9 cellular contexts compared by ENCODE assay signal in the genomic region with DNA sequence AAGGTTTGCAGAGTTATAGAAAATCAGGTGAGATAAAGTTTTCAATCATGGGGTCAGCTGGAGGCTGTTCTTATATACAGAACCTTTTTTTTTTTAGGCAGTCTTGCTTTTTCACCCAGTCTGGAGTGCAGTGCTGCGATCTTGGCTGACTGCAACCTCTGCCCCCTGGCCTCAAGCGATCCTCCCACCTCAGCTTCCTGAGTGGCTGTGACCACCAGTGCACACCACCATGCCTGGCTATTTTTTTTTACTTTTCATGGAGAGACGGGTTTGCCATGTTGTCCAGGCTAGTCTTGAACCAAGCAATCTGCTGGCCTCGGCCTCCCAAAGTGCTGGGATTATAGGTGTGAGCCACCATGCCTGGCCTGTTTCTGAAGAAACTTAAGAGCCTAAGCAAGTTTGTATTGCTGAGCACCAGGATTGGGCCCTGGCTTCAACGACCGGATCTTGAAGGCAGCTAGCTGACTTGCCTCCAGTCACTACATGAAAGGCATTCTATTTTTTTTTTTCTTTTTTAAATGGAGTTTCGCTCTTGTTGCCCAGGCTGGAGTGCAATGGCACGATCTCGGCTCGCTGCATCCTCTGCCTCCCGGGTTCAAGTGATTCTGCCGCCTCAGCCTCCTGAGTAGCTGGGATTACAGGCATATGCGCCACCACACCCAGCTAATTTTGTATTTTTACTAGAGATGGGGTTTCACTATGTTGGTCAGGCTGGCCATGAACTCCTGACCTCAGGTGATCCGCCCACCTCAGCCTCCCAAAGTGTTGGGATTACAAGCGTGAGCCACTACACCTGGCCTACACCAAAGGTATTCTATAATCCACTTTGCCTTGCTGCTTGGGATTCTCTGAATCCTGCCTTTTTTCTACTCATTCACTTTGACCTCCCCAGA. TPM values are rescaled to one million over a fixed set of nuclear protein-coding genes. Genes with fewer than 3 reads are reported as not detected.
DNase-seq lines count a peak whose midpoint lies in the region; ATAC-seq and TF ChIP-seq lines count a peak whose summit lies in the region.
"Had no signal": no experiment of that assay in that cellular context is flagged by ENCODE, and none has a peak within 500 bp of the region (broad histone marks: within the 10 kb centered on the region; RNA-seq: fewer than 3 reads in every experiment).

No MANE protein-coding gene starts in this region.

- no peaks in the 10 kb centered on the region for H3K27me3 Mint-ChIP-seq in CD14-positive monocyte (ENCODE audit: low read depth in 3 of 3)
- no peaks in the 10 kb centered on the region for H3K27me3 Mint-ChIP-seq in activated naive CD8-positive, alpha-beta T cell treated with anti-CD3 and anti-CD28 coated beads, Interleukin-2, amount 10 ng/mL, durations not matched to agents 7 days and 5 days

- intact Hi-C loops in CD14-positive monocyte (cut with micrococcal nuclease), result loop anchor here (5.0 to 10.0 kb wide), 2 partner anchors 35 to 92 kb away; partner anchors contain the start of gene ZNRF3 (in 1 of the 2)

- no peak for TF ChIP-seq CTCF in CD14-positive monocyte (IDR thresholded peaks at IDR 0.05)

- H3K27ac Mint-ChIP-seq in CD14-positive monocyte, result peak overlapping the region in 4 of 7 donors; percentile 45 to 78 (median 64)
- H3K27ac Mint-ChIP-seq in activated naive CD8-positive, alpha-beta T cell treated with anti-CD3 and anti-CD28 coated beads, Interleukin-2, amount 10 ng/mL, durations not matched to agents 7 days and 5 days, result peak overlapping the region; percentile 80

- no peak for DNase-seq in CD14-positive monocyte (ENCODE audit: low spot score)
- DNase-seq in activated naive CD8-positive, alpha-beta T cell treated with anti-CD3 and anti-CD28 coated beads, Interleukin-2, amount 10 ng/mL, durations not matched to agents 7 days and 5 days, result no peak
- no peak for DNase-seq in NCI-H2171 treated with DMSO at 0.1 percent for 48 hours (lab: John Stamatoyannopoulos, UW)
- DNase-seq in GM19240 (ENCODE audit: insufficient read length, low spot score), result no peak
- no peak for DNase-seq in SKM-1 (lab: John Stamatoyannopoulos, UW; ENCODE audit: unreplicated experiment)
- no peak for DNase-seq in GOT3 (lab: John Stamatoyannopoulos, UW)
- DNase-seq: left cardiac atrium had no signal

- peaks cover 45 to 64% of the 10 kb centered on the region in 2 donors for H3K36me3 Mint-ChIP-seq in CD14-positive monocyte
- H3K36me3 Mint-ChIP-seq in activated naive CD8-positive, alpha-beta T cell treated with anti-CD3 and anti-CD28 coated beads, Interleukin-2, amount 10 ng/mL, durations not matched to agents 7 days and 5 days, result peaks cover 52% of the 10 kb centered on the region

- peaks cover 35% of the 10 kb centered on the region for H3K4me1 Mint-ChIP-seq in CD14-positive monocyte
- peaks cover 69% of the 10 kb centered on the region for H3K4me1 Mint-ChIP-seq in activated naive CD8-positive, alpha-beta T cell treated with anti-CD3 and anti-CD28 coated beads, Interleukin-2, amount 10 ng/mL, durations not matched to agents 7 days and 5 days

- no peak overlapping the region for H3K4me3 Mint-ChIP-seq in CD14-positive monocyte
- H3K4me3 Mint-ChIP-seq in activated naive CD8-positive, alpha-beta T cell treated with anti-CD3 and anti-CD28 coated beads, Interleukin-2, amount 10 ng/mL, durations not matched to agents 7 days and 5 days, result peak overlapping the region; percentile 52

- ATAC-seq in GM19328 (IDR thresholded peaks at IDR 0.05; ENCODE audit: unreplicated experiment), result peak; percentile 22
- peak; percentile 19 for ATAC-seq in HG03159 (IDR thresholded peaks at IDR 0.05; ENCODE audit: unreplicated experiment)
- peak; percentile 48 for ATAC-seq in activated naive CD8-positive, alpha-beta T cell treated with anti-CD3 and anti-CD28 coated beads, Interleukin-2, amount 10 ng/mL, durations not matched to agents 7 days and 5 days (ENCODE audit: low read depth)

- no peaks in the 10 kb centered on the region for H3K9me3 Mint-ChIP-seq in CD14-positive monocyte
- H3K9me3 Mint-ChIP-seq in activated naive CD8-positive, alpha-beta T cell treated with anti-CD3 and anti-CD28 coated beads, Interleukin-2, amount 10 ng/mL, durations not matched to agents 7 days and 5 days, result no peaks in the 10 kb centered on the region

- POLR2A ChIA-PET in activated naive CD8-positive, alpha-beta T cell treated with anti-CD3 and anti-CD28 coated beads, Interleukin-2, amount 10 ng/mL, durations not matched to agents 7 days and 5 days (lab: Charles Lee), result interaction anchor here (0.7 to 4.0 kb wide), 4 partner anchors 7 to 91 kb away, joined by 3 to 18 read pairs (median 10); partner anchors contain the start of gene XBP1

RNA-seq across cellular contexts. Expression of gene XBP1, which starts 7.6 kb away (rescaled TPM):
- 100 to 1,000 TPM; 201 to 215 TPM for polyA plus RNA-seq in CD14-positive monocyte
- 100 to 1,000 TPM; 178 to 179 TPM for total RNA-seq in activated naive CD8-positive, alpha-beta T cell treated with anti-CD3 and anti-CD28 coated beads, Interleukin-2, amount 10 ng/mL, durations not matched to agents 7 days and 5 days

RNA-seq across cellular contexts. Expression of gene CCDC117, which starts 20.2 kb away (rescaled TPM):
- 10 to 100 TPM; 10.3 to 12.6 TPM for polyA plus RNA-seq in CD14-positive monocyte
- 10 to 100 TPM; 27.8 to 28.0 TPM for total RNA-seq in activated naive CD8-positive, alpha-beta T cell treated with anti-CD3 and anti-CD28 coated beads, Interleukin-2, amount 10 ng/mL, durations not matched to agents 7 days and 5 days

RNA-seq across cellular contexts. Expression of gene HSCB, which starts 50.9 kb away (rescaled TPM):
- 10 to 100 TPM; 10.3 to 13.2 TPM for polyA plus RNA-seq in CD14-positive monocyte
- 10 to 100 TPM; 15.1 to 18.1 TPM for total RNA-seq in activated naive CD8-positive, alpha-beta T cell treated with anti-CD3 and anti-CD28 coated beads, Interleukin-2, amount 10 ng/mL, durations not matched to agents 7 days and 5 days

RNA-seq across cellular contexts. Expression of gene CHEK2, which starts 51.1 kb away (rescaled TPM):
- 1 to 10 TPM; 6.6 to 7.8 TPM for polyA plus RNA-seq in CD14-positive monocyte
- total RNA-seq in activated naive CD8-positive, alpha-beta T cell treated with anti-CD3 and anti-CD28 coated beads, Interleukin-2, amount 10 ng/mL, durations not matched to agents 7 days and 5 days, result 10 to 100 TPM; 33.6 to 36.7 TPM
